In genomic region chr10:61606971-61607907, GRCh38 we compare ENCODE assay signal across 10 cellular contexts. TPM values are rescaled to one million over a fixed set of nuclear protein-coding genes. Genes with fewer than 3 reads are reported as not detected.
DNase-seq lines count a peak whose midpoint lies in the region; ATAC-seq and TF ChIP-seq lines count a peak whose summit lies in the region.
"Had no signal": no experiment of that assay in that cellular context is flagged by ENCODE, and none has a peak within 500 bp of the region (broad histone marks: within the 10 kb centered on the region; RNA-seq: fewer than 3 reads in every experiment).

No MANE protein-coding gene starts in this region.

- TF ChIP-seq CTCF in GM10248 (IDR thresholded peaks at IDR 0.05; ENCODE audit: control extremely low read depth, extremely low read depth, low read depth, missing control alignments) (peak; percentile 19), lower lobe of right lung (IDR thresholded peaks at IDR 0.05) (peak; percentile 42)

- H3K4me1 Mint-ChIP-seq in activated T-cell treated with anti-CD3 and anti-CD28 coated beads, Interleukin-2, amount 50 U/mL, for 24 hours (ENCODE audit: low read depth): no peaks in the 10 kb centered on the region
- no peaks in the 10 kb centered on the region for H3K4me1 Mint-ChIP-seq in activated naive CD4-positive, alpha-beta T cell treated with anti-CD3 and anti-CD28 coated beads, Interleukin-2, amount 10 ng/mL, durations not matched to agents 7 days and 5 days
- H3K4me1 Mint-ChIP-seq: central memory CD8-positive, alpha-beta T cell had no signal

- no peak overlapping the region for H3K4me3 ChIP-seq in lower lobe of right lung

- H3K9me3 Mint-ChIP-seq in activated T-cell treated with anti-CD3 and anti-CD28 coated beads, Interleukin-2, amount 50 U/mL, for 24 hours: no peaks in the 10 kb centered on the region
- no peaks in the 10 kb centered on the region for H3K9me3 Mint-ChIP-seq in activated naive CD4-positive, alpha-beta T cell treated with anti-CD3 and anti-CD28 coated beads, Interleukin-2, amount 10 ng/mL, durations not matched to agents 7 days and 5 days
- H3K9me3 Mint-ChIP-seq: central memory CD8-positive, alpha-beta T cell had no signal

- H3K27me3 ChIP-seq in lower lobe of right lung (ENCODE audit: low read depth): no peaks in the 10 kb centered on the region

- POLR2A ChIA-PET in GM10248 (lab: Yijun Ruan, JAX): no interaction called here

- peaks cover 6% of the 10 kb centered on the region for H3K4me1 ChIP-seq in lower lobe of right lung

- CTCF ChIA-PET in GM10248 (lab: Yijun Ruan, JAX): interaction anchor here (1.4 to 1.7 kb wide), 2 partner anchors 10 to 127 kb away, joined by 3 to 6 read pairs; no protein-coding TSS in a partner anchor
- CTCF ChIA-PET in activated naive CD4-positive, alpha-beta T cell treated with anti-CD3 and anti-CD28 coated beads, Interleukin-2, amount 10 ng/mL, durations not matched to agents 7 days and 5 days (lab: Charles Lee): interaction anchor here (0.6 to 1.0 kb wide), 2 partner anchors 467 to 695 kb away, joined by 3 to 4 read pairs; no protein-coding TSS in a partner anchor

- no peak overlapping the region for H3K4me3 Mint-ChIP-seq in activated T-cell treated with anti-CD3 and anti-CD28 coated beads, Interleukin-2, amount 50 U/mL, for 24 hours
- no peak overlapping the region for H3K4me3 Mint-ChIP-seq in activated naive CD4-positive, alpha-beta T cell treated with anti-CD3 and anti-CD28 coated beads, Interleukin-2, amount 10 ng/mL, durations not matched to agents 7 days and 5 days
- H3K4me3 Mint-ChIP-seq: central memory CD8-positive, alpha-beta T cell had no signal

- ATAC-seq in HG03280 (IDR thresholded peaks at IDR 0.05; ENCODE audit: unreplicated experiment) (peak; percentile 66), lower lobe of right lung (peak in 1 of 2 donors; percentile 43)

- DNase-seq in GM10248 (ENCODE audit: extremely low spot score): no peak
- peak; percentile 38 for DNase-seq in amniotic epithelial cell (ENCODE audit: low read depth)
- no peak for DNase-seq in lower lobe of right lung
- no peak for DNase-seq in stimulated activated CD4-positive, alpha-beta T cell treated with anti-CD3 and anti-CD28 coated beads, Interleukin-4, amount 100 ng/mL, for 4 hours
- no peak for DNase-seq in activated T-cell treated with anti-CD3 and anti-CD28 coated beads, Interleukin-2, amount 50 U/mL, for 24 hours
- no peak for DNase-seq in stimulated activated CD4-positive, alpha-beta T cell treated with anti-CD3 and anti-CD28 coated beads, Interleukin-2, amount 100 ng/mL, for 24 hours
- DNase-seq in activated naive CD4-positive, alpha-beta T cell treated with anti-CD3 and anti-CD28 coated beads, Interleukin-2, amount 10 ng/mL, durations not matched to agents 7 days and 5 days: no peak
- DNase-seq: Right ventricle myocardium superior had no signal

- no peak overlapping the region for H3K27ac ChIP-seq in lower lobe of right lung

- no peaks in the 10 kb centered on the region for H3K36me3 ChIP-seq in lower lobe of right lung

- no peaks in the 10 kb centered on the region for H3K9me3 ChIP-seq in lower lobe of right lung

- H3K36me3 Mint-ChIP-seq in activated T-cell treated with anti-CD3 and anti-CD28 coated beads, Interleukin-2, amount 50 U/mL, for 24 hours (ENCODE audit: low read depth): no peaks in the 10 kb centered on the region
- no peaks in the 10 kb centered on the region for H3K36me3 Mint-ChIP-seq in activated naive CD4-positive, alpha-beta T cell treated with anti-CD3 and anti-CD28 coated beads, Interleukin-2, amount 10 ng/mL, durations not matched to agents 7 days and 5 days

- intact Hi-C loops in lower lobe of right lung (cut with DNase I): no loop called here

- H3K27me3 Mint-ChIP-seq in activated T-cell treated with anti-CD3 and anti-CD28 coated beads, Interleukin-2, amount 50 U/mL, for 24 hours: peaks cover 13% of the 10 kb centered on the region
- no peaks in the 10 kb centered on the region for H3K27me3 Mint-ChIP-seq in activated naive CD4-positive, alpha-beta T cell treated with anti-CD3 and anti-CD28 coated beads, Interleukin-2, amount 10 ng/mL, durations not matched to agents 7 days and 5 days

- H3K27ac Mint-ChIP-seq in activated T-cell treated with anti-CD3 and anti-CD28 coated beads, Interleukin-2, amount 50 U/mL, for 24 hours: no peak overlapping the region
- H3K27ac Mint-ChIP-seq in activated naive CD4-positive, alpha-beta T cell treated with anti-CD3 and anti-CD28 coated beads, Interleukin-2, amount 10 ng/mL, durations not matched to agents 7 days and 5 days: no peak overlapping the region

RNA-seq across cellular contexts. Expression of gene CABCOCO1, which starts 55.5 kb away (rescaled TPM):
- 3.5 TPM for total RNA-seq in lower lobe of right lung
- total RNA-seq: Right ventricle myocardium superior had no signal
